1 cellular context compared by ENCODE assay signal in genomic region chr5:34555699-34556513, GRCh38.
A peak's percentile ranks its signal among the peaks of the same experiment; 100 is the strongest.
TF ChIP-seq lines count a peak whose summit lies in the region.

No MANE protein-coding gene starts in this region.

TF ChIP-seq in HEK293, 187 proteins besides CTCF, POLR2A, EP300 and RAD21 (continued from another document):
- no peak for TF ChIP-seq ZNF416 (tag by site-specific recombination; IDR thresholded peaks at IDR 0.05)
- 0 out of 2 replicates have a peak, but pooled peaks have one; percentile 6 for TF ChIP-seq ZNF513 (tag by site-specific recombination; IDR thresholded peaks at IDR 0.05)
- TF ChIP-seq ZNF473 (tag by site-specific recombination; IDR thresholded peaks at IDR 0.05): no peak
